Comparison of ENCODE assay signal across 19 cellular contexts in genomic region chr17:77736721-77737120, GRCh38.
A peak's percentile ranks its signal among the peaks of the same experiment; 100 is the strongest.
DNase-seq lines count a peak whose midpoint lies in the region; ATAC-seq and TF ChIP-seq lines count a peak whose summit lies in the region.
"Had no signal": no experiment of that assay in that cellular context is flagged by ENCODE, and none has a peak within 500 bp of the region (broad histone marks: within the 10 kb centered on the region; RNA-seq: fewer than 3 reads in every experiment).

No MANE protein-coding gene starts in this region.

- DNase-seq in AG20443 (ENCODE audit: low spot score) (peak; percentile 4), G401 (ENCODE audit: low spot score) (peak; percentile 99), endodermal cell (peak; percentile 48), sciatic nerve (ENCODE audit: low spot score) (peak; percentile 42), OCI-M2 (lab: John Stamatoyannopoulos, UW; ENCODE audit: unreplicated experiment) (no peak), HUDEP-2 (lab: John Stamatoyannopoulos, UW; ENCODE audit: unreplicated experiment in 76 of 76) (no peak), Calu3 (no peak)
- DNase-seq: activated CD4-positive, alpha-beta T cell treated with anti-CD3 and anti-CD28 coated beads, Interleukin-2, amount 10 ng/mL, durations not matched to agents 7 days and 5 days; CD8-positive, alpha-beta memory T cell; cortex of kidney; SHP77 treated with DMSO at 0.1 percent for 48 hours; stimulated activated CD4-positive, alpha-beta T cell treated with anti-CD3 and anti-CD28 coated beads, Interleukin-15, amount 100 ng/mL, for 24 hours had no signal

- H3K4me3 Mint-ChIP-seq in endodermal cell: no peak overlapping the region
- H3K4me3 Mint-ChIP-seq in Calu3 (ENCODE audit: low read depth, unreplicated experiment): no peak overlapping the region
- H3K4me3 Mint-ChIP-seq: activated CD4-positive, alpha-beta T cell treated with anti-CD3 and anti-CD28 coated beads, Interleukin-2, amount 10 ng/mL, durations not matched to agents 7 days and 5 days; activated naive CD4-positive, alpha-beta T cell treated with anti-CD3 and anti-CD28 coated beads, Interleukin-2, amount 50 U/mL, for 24 hours; CD8-positive, alpha-beta memory T cell; T-cell had no signal

- H3K9ac ChIP-seq in endodermal cell (ENCODE audit: extremely low read depth, low read length, poor library complexity, severe bottlenecking): no peak overlapping the region

- no peak for ATAC-seq in sciatic nerve
- no peak for ATAC-seq in GM19395 (IDR thresholded peaks at IDR 0.05; ENCODE audit: unreplicated experiment)
- ATAC-seq: left colon, T-cell had no signal

- intact Hi-C loops in sciatic nerve (cut with DNase I) (no loop called here), Calu3 (cut with micrococcal nuclease; ENCODE audit: unreplicated experiment) (no loop called here)

- peaks cover 28% of the 10 kb centered on the region for H3K27me3 ChIP-seq in endodermal cell (ENCODE audit: control insufficient read depth, insufficient read depth, low read length, poor library complexity, severe bottlenecking)

- no TSS peak for BruUV-seq in Calu3 (replicated peaks; lab: Mats Ljungman, UMichigan)

- no peaks in the 10 kb centered on the region for H3K4me1 ChIP-seq in endodermal cell (ENCODE audit: control insufficient read depth, insufficient read depth, low read length)

- WGBS in endodermal cell (ENCODE audit: insufficient coverage in 1 of 2, insufficient read length in 1 of 2), 2 experiments: 75% methylated on average over 6 of the region's 6 CpGs

- H3K9me3 ChIP-seq in endodermal cell (ENCODE audit: control insufficient read depth, low read length): peaks cover 15% of the 10 kb centered on the region
- H3K9me3 ChIP-seq: neutrophil had no signal

- no peaks in the 10 kb centered on the region for H3K36me3 Mint-ChIP-seq in endodermal cell (ENCODE audit: low read depth)
- H3K36me3 Mint-ChIP-seq in Calu3 (ENCODE audit: insufficient read depth, unreplicated experiment): peaks cover 5% of the 10 kb centered on the region
- H3K36me3 Mint-ChIP-seq: type B pancreatic cell had no signal

- H3K27me3 Mint-ChIP-seq in endodermal cell (ENCODE audit: insufficient read depth) (peaks cover 40% of the 10 kb centered on the region), Calu3 (ENCODE audit: unreplicated experiment) (peaks cover 100% of the 10 kb centered on the region)
- H3K27me3 Mint-ChIP-seq: activated naive CD4-positive, alpha-beta T cell treated with anti-CD3 and anti-CD28 coated beads, Interleukin-2, amount 50 U/mL, for 24 hours had no signal

- H3K27ac Mint-ChIP-seq in endodermal cell: no peak overlapping the region
- no peak overlapping the region for H3K27ac Mint-ChIP-seq in Calu3 (ENCODE audit: unreplicated experiment)
- H3K27ac Mint-ChIP-seq: activated CD4-positive, alpha-beta T cell treated with anti-CD3 and anti-CD28 coated beads, Interleukin-2, amount 10 ng/mL, durations not matched to agents 7 days and 5 days; activated naive CD4-positive, alpha-beta T cell treated with anti-CD3 and anti-CD28 coated beads, Interleukin-2, amount 50 U/mL, for 24 hours; CD8-positive, alpha-beta memory T cell; GM23338; T-cell; type B pancreatic cell had no signal

- no peak overlapping the region for H3K27ac ChIP-seq in endodermal cell (ENCODE audit: low read depth, low read length)
- H3K27ac ChIP-seq: neutrophil had no signal

- H3K4me1 Mint-ChIP-seq in endodermal cell: peaks cover 6% of the 10 kb centered on the region
- H3K4me1 Mint-ChIP-seq in Calu3 (ENCODE audit: low read depth, unreplicated experiment): peaks cover 6% of the 10 kb centered on the region
- H3K4me1 Mint-ChIP-seq: activated CD4-positive, alpha-beta T cell treated with anti-CD3 and anti-CD28 coated beads, Interleukin-2, amount 10 ng/mL, durations not matched to agents 7 days and 5 days; activated naive CD4-positive, alpha-beta T cell treated with anti-CD3 and anti-CD28 coated beads, Interleukin-2, amount 50 U/mL, for 24 hours; CD8-positive, alpha-beta memory T cell; T-cell had no signal

- no peak overlapping the region for H3K4me3 ChIP-seq in endodermal cell (ENCODE audit: low read length)
- H3K4me3 ChIP-seq: GM23338 had no signal

- in situ Hi-C loops in G401 (cut with HindIII; ENCODE audit: low sequenced_read_pairs): loop anchor here (10.0 kb wide), 1 partner anchor 142 kb away; no protein-coding TSS in a partner anchor

- TF ChIP-seq CTCF in endodermal cell (conservative IDR thresholded peaks at IDR 0.05) (no peak), Calu3 (IDR thresholded peaks at IDR 0.05; ENCODE audit: unreplicated experiment) (no peak)

- H3K9me3 Mint-ChIP-seq in endodermal cell (peaks cover 22% of the 10 kb centered on the region), Calu3 (ENCODE audit: low read depth, unreplicated experiment) (peaks cover 3% of the 10 kb centered on the region)

- CTCF ChIA-PET in Calu3 (lab: Charles Lee): no interaction called here

- no peaks in the 10 kb centered on the region for H3K36me3 ChIP-seq in endodermal cell (ENCODE audit: control insufficient read depth, insufficient read depth, low read length)
- H3K36me3 ChIP-seq: neutrophil had no signal

Comparison
In these comparisons a context has a peak if more than half of its experiments do, and no peak if none do; other contexts are left out.
1. DNase-seq: peak in AG20443 (single experiment), G401 (single experiment), endodermal cell (single experiment) and sciatic nerve (single experiment); none in OCI-M2 (single experiment), HUDEP-2 (0 of 76) and Calu3 (single experiment).